ENCODE assay signal across 23 cellular contexts in genomic region chr11:17936790-17937189, GRCh38.
DNase-seq lines count a peak whose midpoint lies in the region; ATAC-seq, FAIRE-seq and TF ChIP-seq lines count a peak whose summit lies in the region.
"Had no signal": no experiment of that assay in that cellular context is flagged by ENCODE, and none has a peak within 500 bp of the region (broad histone marks: within the 10 kb centered on the region; RNA-seq: fewer than 3 reads in every experiment).

No MANE protein-coding gene starts in this region.

- no peak overlapping the region for H3K14ac ChIP-seq in IMR-90 (replicated peaks; ENCODE audit: low read depth, low read length)

- CTCF ChIA-PET in A549 (lab: Yijun Ruan, JAX), result no interaction called here
- CTCF ChIA-PET in IMR-90 (lab: Yijun Ruan, JAX), result no interaction called here
- CTCF ChIA-PET in K562 (lab: Yijun Ruan, JAX; ENCODE audit: low intra/inter-chr PET ratio), result no interaction called here

- H3K79me1 ChIP-seq in IMR-90 (ENCODE audit: low read depth in 1 of 2, low read length in 2 of 2), result no peaks in the 10 kb centered on the region

- TF ChIP-seq CTCF in A549 (IDR thresholded peaks at IDR 0.05) (no peak), IMR-90 (conservative IDR thresholded peaks at IDR 0.05; ENCODE audit: low read depth, low read length) (no peak), K562 (IDR thresholded peaks at IDR 0.05 in 2 of 3, conservative IDR thresholded peaks at IDR 0.05 in 1 of 3; ENCODE audit: insufficient read depth in 2 of 3, low read depth in 1 of 3, low read length in 3 of 3) (no peak)

- no peak overlapping the region for H3K4me2 ChIP-seq in A549
- H3K4me2 ChIP-seq in IMR-90 (ENCODE audit: low read depth, low read length), result no peak overlapping the region
- no peak overlapping the region for H3K4me2 ChIP-seq in K562 (ENCODE audit: insufficient read depth, low read length)
- H3K4me2 ChIP-seq: BLaER1 treated with 17β-estradiol and CSF1 and Interleukin-3, amounts not matched to agents 10 nM and 100 nM; GM23338 had no signal

- BruUV-seq in IMR-90 (replicated peaks; lab: Mats Ljungman, UMichigan), result no TSS peak
- BruUV-seq in K562 (replicated peaks; lab: Mats Ljungman, UMichigan), result no TSS peak

- H2BK5ac ChIP-seq in IMR-90 (ENCODE audit: low read depth, low read length, poor library complexity, severe bottlenecking), result no peak overlapping the region

- H3K9me3 ChIP-seq in A549 (0 out of 3 replicates have a peak, but pooled peaks cover 3% of the 10 kb centered on the region), IMR-90 (ENCODE audit: control insufficient read depth, insufficient read depth, low read length) (no peaks in the 10 kb centered on the region), K562 (replicated peaks; ENCODE audit: control insufficient read depth, insufficient read depth, low read depth, low read length) (no peaks in the 10 kb centered on the region)
- H3K9me3 ChIP-seq: BE2C had no signal

- H3K4me3 ChIP-seq in A549 (no peak overlapping the region), IMR-90 (ENCODE audit: insufficient read depth, low read depth, low read length) (no peak overlapping the region), K562 (no peak overlapping the region)
- H3K4me3 ChIP-seq: BLaER1 treated with 17β-estradiol and CSF1 and Interleukin-3, amounts not matched to agents 10 nM and 100 nM; GM12878; GM23338 had no signal

- TF ChIP-seq POLR2A in A549 (IDR thresholded peaks at IDR 0.05; ENCODE audit: low read length) (no peak), IMR-90 (IDR thresholded peaks at IDR 0.05; ENCODE audit: low read depth, low read length) (no peak), K562 (conservative IDR thresholded peaks at IDR 0.05) (no peak)

- H3K79me2 ChIP-seq in K562 (ENCODE audit: control insufficient read depth, insufficient read depth, low read length), result no peaks in the 10 kb centered on the region

- H4K91ac ChIP-seq in IMR-90 (ENCODE audit: insufficient read depth, low read depth, low read length), result no peak overlapping the region

- ATAC-seq in A549, result no peak
- no peak for ATAC-seq in IMR-90 (ENCODE audit: low read depth)
- ATAC-seq in K562, result no peak
- no peak for ATAC-seq in activated naive CD4-positive, alpha-beta T cell treated with anti-CD3 and anti-CD28 coated beads, Interleukin-2, amount 50 U/mL, for 72 hours
- no peak for ATAC-seq in HG03045 (IDR thresholded peaks at IDR 0.05; ENCODE audit: unreplicated experiment)
- ATAC-seq: GM12878, GM23338, HCT116 had no signal

- dilution Hi-C loops in IMR-90 (cut with HindIII; ENCODE audit: low sequenced_read_pairs, unreplicated experiment), result no loop called here

- intact Hi-C loops in IMR-90 (cut with micrococcal nuclease) (no loop called here), K562 (cut with micrococcal nuclease) (no loop called here)

- no peak overlapping the region for H4K8ac ChIP-seq in IMR-90 (ENCODE audit: low read depth in 2 of 2, low read length in 2 of 2)

- H2BK15ac ChIP-seq in IMR-90 (ENCODE audit: low read depth, low read length), result no peak overlapping the region

- no peak overlapping the region for H3K18ac ChIP-seq in IMR-90 (ENCODE audit: low read depth, low read length)

- in situ Hi-C loops in IMR-90 (cut with MboI; ENCODE audit: low sequenced_read_pairs) (no loop called here), K562 (cut with MboI) (no loop called here)

- POLR2A ChIA-PET in A549 (lab: Yijun Ruan, JAX) (no interaction called here), IMR-90 (lab: Charles Lee; ENCODE audit: unreplicated experiment) (no interaction called here), K562 (lab: Yijun Ruan, JAX) (no interaction called here)

- no peaks in the 10 kb centered on the region for H3K36me3 ChIP-seq in IMR-90 (ENCODE audit: control insufficient read depth, insufficient read depth, low read length)
- no peaks in the 10 kb centered on the region for H3K36me3 ChIP-seq in K562 (ENCODE audit: control insufficient read depth, insufficient read depth, low read length)
- H3K36me3 ChIP-seq: BE2C had no signal

- H3K27ac Mint-ChIP-seq in activated naive CD4-positive, alpha-beta T cell treated with anti-CD3 and anti-CD28 coated beads, Interleukin-2, amount 50 U/mL, for 72 hours, result no peak overlapping the region
- H3K27ac Mint-ChIP-seq: CD14-positive monocyte; CD4-positive, alpha-beta T cell; CD8-positive, alpha-beta memory T cell; GM23338 had no signal

- H3K27me3 ChIP-seq in IMR-90 (ENCODE audit: control insufficient read depth, insufficient read depth, low read length), result no peaks in the 10 kb centered on the region
- H3K27me3 ChIP-seq in K562 (ENCODE audit: control insufficient read depth in 2 of 2, insufficient read depth in 2 of 2, low read length in 2 of 2), result no peaks in the 10 kb centered on the region
- H3K27me3 ChIP-seq: BE2C; BLaER1 treated with 17β-estradiol and CSF1 and Interleukin-3, amounts not matched to agents 10 nM and 100 nM had no signal

- H3K9ac ChIP-seq in IMR-90 (ENCODE audit: low read depth, low read length) (no peak overlapping the region), K562 (ENCODE audit: insufficient read depth in 1 of 2, low read depth in 2 of 2, low read length in 2 of 2) (no peak overlapping the region)
- H3K9ac ChIP-seq: BLaER1 treated with 17β-estradiol and CSF1 and Interleukin-3, amounts not matched to agents 10 nM and 100 nM had no signal

- peaks cover 15 to 17% of the 10 kb centered on the region in 2 donors for H3K36me3 Mint-ChIP-seq in activated naive CD4-positive, alpha-beta T cell treated with anti-CD3 and anti-CD28 coated beads, Interleukin-2, amount 50 U/mL, for 72 hours

- H4K5ac ChIP-seq in IMR-90 (ENCODE audit: low read depth, low read length), result no peak overlapping the region

- H2AK5ac ChIP-seq in IMR-90 (ENCODE audit: low read depth, low read length), result no peak overlapping the region

- no peak overlapping the region for H3K4ac ChIP-seq in IMR-90 (ENCODE audit: low read depth, low read length)

- H2AFZ ChIP-seq in IMR-90 (replicated peaks; ENCODE audit: low read length, poor library complexity) (no peak overlapping the region), K562 (ENCODE audit: low read depth, low read length) (no peak overlapping the region)
- H2AFZ ChIP-seq: GM23338 had no signal

- FAIRE-seq in A549 (lab: Jason Lieb, UNC) (no peak), K562 (lab: Jason Lieb, UNC) (no peak)
- FAIRE-seq: D721Med, GM12878, GM18507 had no signal

- H3K23ac ChIP-seq in IMR-90 (ENCODE audit: low read depth, low read length), result no peak overlapping the region

- H3K27ac ChIP-seq in A549 (no peak overlapping the region), IMR-90 (ENCODE audit: insufficient read depth, low read length) (no peak overlapping the region), K562 (ENCODE audit: extremely low read depth, low read depth, low read length) (no peak overlapping the region)
- H3K27ac ChIP-seq: BLaER1 treated with 17β-estradiol and CSF1 and Interleukin-3, amounts not matched to agents 10 nM and 100 nM had no signal

- no peak overlapping the region for H2BK120ac ChIP-seq in IMR-90 (ENCODE audit: low read depth, low read length)

- DNase-seq in A549 (ENCODE audit: low read depth in 1 of 2, low spot score in 1 of 2), result no peak
- DNase-seq in IMR-90, result no peak
- DNase-seq in K562 (ENCODE audit: extremely low read depth in 1 of 4, low spot score in 3 of 4), result no peak
- no peak for DNase-seq in SHP77 treated with DMSO at 0.1 percent for 48 hours (lab: John Stamatoyannopoulos, UW)
- DNase-seq in activated naive CD4-positive, alpha-beta T cell treated with anti-CD3 and anti-CD28 coated beads, Interleukin-2, amount 50 U/mL, for 72 hours (ENCODE audit: low spot score in 2 of 2), result no peak
- DNase-seq: ACHN; AML-193; BE2C; CD4-positive, alpha-beta T cell; CD8-positive, alpha-beta memory T cell; DMS 273 treated with DMSO at 0.1 percent for 48 hours; DMS79; EL; GDM1; H9 had no signal

- TF ChIP-seq EP300 in A549 (IDR thresholded peaks at IDR 0.05), result no peak
- TF ChIP-seq EP300 in K562 (IDR thresholded peaks at IDR 0.05; ENCODE audit: low read length), result no peak

- no peak overlapping the region for H2BK20ac ChIP-seq in IMR-90 (ENCODE audit: low read depth, low read length)

- 100% methylated on average over 1 of the region's 1 CpG for WGBS in A549 (ENCODE audit: missing lambda C conversion rate)
- WGBS in IMR-90 (ENCODE audit: extremely low coverage in 2 of 2, insufficient read length in 1 of 2), 2 experiments, result no CpG with 5 or more reads among the region's 1 CpG
- WGBS in K562 (ENCODE audit: insufficient coverage, low coverage, missing lambda C conversion rate), result 100% methylated on average over 1 of the region's 1 CpG

- H4K20me1 ChIP-seq in IMR-90 (ENCODE audit: insufficient read depth, low read length) (no peaks in the 10 kb centered on the region), K562 (replicated peaks; ENCODE audit: control insufficient read depth, insufficient read depth, low read length) (no peaks in the 10 kb centered on the region)
- H4K20me1 ChIP-seq: BLaER1 treated with 17β-estradiol and CSF1 and Interleukin-3, amounts not matched to agents 10 nM and 100 nM had no signal

- H3K56ac ChIP-seq in IMR-90 (ENCODE audit: extremely low read depth, insufficient read depth, low read length), result no peak overlapping the region

- TF ChIP-seq RAD21 in A549 (conservative IDR thresholded peaks at IDR 0.05 in 1 of 2, IDR thresholded peaks at IDR 0.05 in 1 of 2) (no peak), IMR-90 (IDR thresholded peaks at IDR 0.05; ENCODE audit: low read length) (no peak), K562 (CRISPR knock-in tag; conservative IDR thresholded peaks at IDR 0.05 in 1 of 2, IDR thresholded peaks at IDR 0.05 in 1 of 2) (no peak)

- H3K9me1 ChIP-seq in IMR-90 (ENCODE audit: insufficient read depth, low read length), result 0 out of 2 replicates have a peak, but pooled peaks cover 3% of the 10 kb centered on the region
- H3K9me1 ChIP-seq in K562 (ENCODE audit: control insufficient read depth, insufficient read depth, low read length), result no peaks in the 10 kb centered on the region

- no peaks in the 10 kb centered on the region for H3K4me1 ChIP-seq in A549
- no peaks in the 10 kb centered on the region; the same call in 1 of the 2 replicates for H3K4me1 ChIP-seq in IMR-90 (ENCODE audit: control insufficient read depth, insufficient read depth, low read length)
- no peaks in the 10 kb centered on the region for H3K4me1 ChIP-seq in K562 (replicated peaks in 1 of 2; ENCODE audit: control insufficient read depth in 2 of 2, insufficient read depth in 2 of 2, low read length in 2 of 2)
- H3K4me1 ChIP-seq: BE2C; BLaER1 treated with 17β-estradiol and CSF1 and Interleukin-3, amounts not matched to agents 10 nM and 100 nM had no signal

- H2AK9ac ChIP-seq in IMR-90 (replicated peaks; ENCODE audit: low read depth, low read length, poor library complexity), result no peak overlapping the region

- no peaks in the 10 kb centered on the region for H3K9me3 Mint-ChIP-seq in activated naive CD4-positive, alpha-beta T cell treated with anti-CD3 and anti-CD28 coated beads, Interleukin-2, amount 50 U/mL, for 72 hours
- H3K9me3 Mint-ChIP-seq: CD8-positive, alpha-beta memory T cell had no signal

TF ChIP-seq in A549, 52 proteins besides CTCF, POLR2A, EP300 and RAD21 (continues in another document):
- peak; percentile 43 for TF ChIP-seq MAFK (IDR thresholded peaks at IDR 0.05; ENCODE audit: partially characterized antibody)

TF ChIP-seq in IMR-90, 13 proteins besides CTCF, POLR2A, EP300 and RAD21 (continues in another document):
- peak; percentile 67 for TF ChIP-seq MAFK (IDR thresholded peaks at IDR 0.05; ENCODE audit: low read depth, low read length)

Comparison
In these comparisons a context has a peak if more than half of its experiments do, and no peak if none do; other contexts are left out.
1. Of the 35 proteins assayed by ChIP-seq in both K562 and A549: peak only in K562: none; only in A549: none; in both: MAFK; in neither: 34.